Comparison of ENCODE assay signal across 26 cellular contexts in genomic region chr11:132866783-132867545, GRCh38.
DNase-seq lines count a peak whose midpoint lies in the region; ATAC-seq and TF ChIP-seq lines count a peak whose summit lies in the region.
"Had no signal": no experiment of that assay in that cellular context is flagged by ENCODE, and none has a peak within 500 bp of the region (broad histone marks: within the 10 kb centered on the region; RNA-seq: fewer than 3 reads in every experiment).

No MANE protein-coding gene starts in this region.

- no peak overlapping the region for H2BK20ac ChIP-seq in IMR-90 (ENCODE audit: low read depth, low read length)

- peaks cover 0 to 2% (median 0%) of the 10 kb centered on the region in 5 experiments for H3K9me3 Mint-ChIP-seq in brain
- H3K9me3 Mint-ChIP-seq: neural crest cell had no signal

- CTCF ChIA-PET in IMR-90 (lab: Yijun Ruan, JAX), result interaction anchor here (1.1 kb wide), 2 partner anchors 10 to 16 kb away, joined by 3 to 5 read pairs; no protein-coding TSS in a partner anchor

- H3K23ac ChIP-seq in IMR-90 (ENCODE audit: low read depth, low read length), result no peak overlapping the region

- peaks cover 43% of the 10 kb centered on the region for H3K4me1 Mint-ChIP-seq in brain
- H3K4me1 Mint-ChIP-seq: CD4-positive, CD25-positive, alpha-beta regulatory T cell; central memory CD8-positive, alpha-beta T cell had no signal

- H3K27ac ChIP-seq in IMR-90 (ENCODE audit: insufficient read depth, low read length) (no peak overlapping the region), foreskin keratinocyte (no peak overlapping the region)
- H3K27ac ChIP-seq: adrenal gland, esophagus muscularis mucosa, gastrocnemius medialis, prostate gland, SK-N-MC had no signal

- ATAC-seq in IMR-90 (ENCODE audit: low read depth) (no peak), foreskin keratinocyte (peak; percentile 56), HG02852 (IDR thresholded peaks at IDR 0.05; ENCODE audit: unreplicated experiment) (no peak)
- ATAC-seq: gastrocnemius medialis had no signal

- H3K9ac ChIP-seq in IMR-90 (ENCODE audit: low read depth, low read length), result no peak overlapping the region

- H2AFZ ChIP-seq in IMR-90 (replicated peaks; ENCODE audit: low read length, poor library complexity), result no peak overlapping the region

- H3K79me1 ChIP-seq in IMR-90 (ENCODE audit: low read depth in 1 of 2, low read length in 2 of 2), result no peaks in the 10 kb centered on the region

- peak overlapping the region in 4 of 5 experiments; percentile 6 to 52 (median 26) for H3K27ac Mint-ChIP-seq in brain
- H3K27ac Mint-ChIP-seq: CD4-positive, CD25-positive, alpha-beta regulatory T cell; T-helper 1 cell treated with Interleukin-12 subunit alpha and Interleukin-12 subunit beta and Interleukin-4 antibody, amounts not matched to agents 30 μg/mL and 1 μg/mL, for 36 hours had no signal

- peaks cover 7% of the 10 kb centered on the region for H3K27me3 Mint-ChIP-seq in brain
- H3K27me3 Mint-ChIP-seq: CD4-positive, CD25-positive, alpha-beta regulatory T cell; central memory CD8-positive, alpha-beta T cell had no signal

- no peak overlapping the region for H4K5ac ChIP-seq in IMR-90 (ENCODE audit: low read depth, low read length)

- no peak overlapping the region for H3K14ac ChIP-seq in IMR-90 (replicated peaks; ENCODE audit: low read depth, low read length)

- H3K4me3 Mint-ChIP-seq in brain, result no peak overlapping the region
- H3K4me3 Mint-ChIP-seq: CD4-positive, CD25-positive, alpha-beta regulatory T cell; central memory CD8-positive, alpha-beta T cell; neural crest cell; T-helper 1 cell treated with Interleukin-12 subunit alpha and Interleukin-12 subunit beta and Interleukin-4 antibody, amounts not matched to agents 30 μg/mL and 1 μg/mL, for 36 hours had no signal

- in situ Hi-C loops in IMR-90 (cut with MboI; ENCODE audit: low sequenced_read_pairs), result no loop called here

- no peak overlapping the region for H3K18ac ChIP-seq in IMR-90 (ENCODE audit: low read depth, low read length)

- no peaks in the 10 kb centered on the region for H3K4me1 ChIP-seq in IMR-90 (ENCODE audit: control insufficient read depth, insufficient read depth, low read length)
- H3K4me1 ChIP-seq in foreskin keratinocyte, result no peaks in the 10 kb centered on the region
- H3K4me1 ChIP-seq: adrenal gland, esophagus muscularis mucosa, gastrocnemius medialis, prostate gland had no signal

- no peaks in the 10 kb centered on the region for H3K9me1 ChIP-seq in IMR-90 (ENCODE audit: insufficient read depth, low read length)

- 63% methylated on average over 2 of the region's 5 CpGs; no CpG with 5 or more reads in 1 of the 2 experiments for WGBS in IMR-90 (ENCODE audit: extremely low coverage in 2 of 2, insufficient read length in 1 of 2), 2 experiments

- POLR2A ChIA-PET in IMR-90 (lab: Charles Lee; ENCODE audit: unreplicated experiment), result no interaction called here

- no peak overlapping the region for H4K8ac ChIP-seq in IMR-90 (ENCODE audit: low read depth in 2 of 2, low read length in 2 of 2)

- TF ChIP-seq CTCF in IMR-90 (conservative IDR thresholded peaks at IDR 0.05; ENCODE audit: low read depth, low read length) (no peak), brain (conservative IDR thresholded peaks at IDR 0.05) (no peak), foreskin keratinocyte (conservative IDR thresholded peaks at IDR 0.05) (no peak)

- no peak overlapping the region for H3K4me3 ChIP-seq in IMR-90 (ENCODE audit: insufficient read depth, low read depth, low read length)
- H3K4me3 ChIP-seq: adrenal gland, esophagus muscularis mucosa, gastrocnemius medialis, lung, prostate gland, SK-N-MC had no signal

- no peaks in the 10 kb centered on the region; the same call in 1 of the 2 replicates for H3K27me3 ChIP-seq in IMR-90 (ENCODE audit: control insufficient read depth, insufficient read depth, low read length)
- no peaks in the 10 kb centered on the region for H3K27me3 ChIP-seq in foreskin keratinocyte
- H3K27me3 ChIP-seq: adrenal gland, esophagus muscularis mucosa, gastrocnemius medialis had no signal

- no peak for TF ChIP-seq RAD21 in IMR-90 (IDR thresholded peaks at IDR 0.05; ENCODE audit: low read length)

- no peak overlapping the region for H2AK9ac ChIP-seq in IMR-90 (replicated peaks; ENCODE audit: low read depth, low read length, poor library complexity)

- no peak overlapping the region for H2BK120ac ChIP-seq in IMR-90 (ENCODE audit: low read depth, low read length)

- H2BK15ac ChIP-seq in IMR-90 (ENCODE audit: low read depth, low read length), result no peak overlapping the region

- DNase-seq in IMR-90 (peak; percentile 37), foreskin keratinocyte (peak in 1 of 2 donors; percentile 75), retina (peak; percentile 28), NCI-H146 treated with DMSO at 0.1 percent for 48 hours (lab: John Stamatoyannopoulos, UW; ENCODE audit: unreplicated experiment) (no peak)
- no peak for DNase-seq in central memory CD4-positive, alpha-beta T cell
- DNase-seq: activated naive CD4-positive, alpha-beta T cell; activated T-cell treated with anti-CD3 and anti-CD28 coated beads, Interleukin-2, amount 50 U/mL, for 1 hour; adrenal gland; CD4-positive, CD25-positive, alpha-beta regulatory T cell; DMS 273 treated with DMSO at 0.1 percent for 48 hours; gastrocnemius medialis; KBM-7; MV-4-11; NCI-H187; NCI-H2227 treated with DMSO at 0.1 percent for 48 hours; NCI-H69; trophoblast cell had no signal

- no peak overlapping the region for H4K91ac ChIP-seq in IMR-90 (ENCODE audit: insufficient read depth, low read depth, low read length)

- H3K36me3 ChIP-seq in IMR-90 (ENCODE audit: control insufficient read depth, insufficient read depth, low read length), result no peaks in the 10 kb centered on the region
- H3K36me3 ChIP-seq: adrenal gland, esophagus muscularis mucosa, gastrocnemius medialis, prostate gland had no signal

- no peak overlapping the region for H3K4ac ChIP-seq in IMR-90 (ENCODE audit: low read depth, low read length)

- dilution Hi-C loops in IMR-90 (cut with HindIII; ENCODE audit: low sequenced_read_pairs, unreplicated experiment), result no loop called here

- no peaks in the 10 kb centered on the region for H3K36me3 Mint-ChIP-seq in brain
- H3K36me3 Mint-ChIP-seq: CD4-positive, CD25-positive, alpha-beta regulatory T cell had no signal

- no peak overlapping the region for H3K4me2 ChIP-seq in IMR-90 (ENCODE audit: low read depth, low read length)

- intact Hi-C loops in IMR-90 (cut with micrococcal nuclease), result loop anchor here (5.0 kb wide), 1 partner anchor 75 kb away; no protein-coding TSS in a partner anchor

- TF ChIP-seq POLR2A in IMR-90 (IDR thresholded peaks at IDR 0.05; ENCODE audit: low read depth, low read length), result no peak

- no peaks in the 10 kb centered on the region for H3K9me3 ChIP-seq in IMR-90 (ENCODE audit: control insufficient read depth, insufficient read depth, low read length)
- H3K9me3 ChIP-seq: adrenal gland, esophagus muscularis mucosa, gastrocnemius medialis, prostate gland had no signal

- H3K56ac ChIP-seq in IMR-90 (ENCODE audit: extremely low read depth, insufficient read depth, low read length), result no peak overlapping the region

- H2BK5ac ChIP-seq in IMR-90 (ENCODE audit: low read depth, low read length, poor library complexity, severe bottlenecking), result no peak overlapping the region

- no peaks in the 10 kb centered on the region for H4K20me1 ChIP-seq in IMR-90 (ENCODE audit: insufficient read depth, low read length)

- no peak overlapping the region for H2AK5ac ChIP-seq in IMR-90 (ENCODE audit: low read depth, low read length)

- no TSS peak for BruUV-seq in IMR-90 (replicated peaks; lab: Mats Ljungman, UMichigan)

TF ChIP-seq in IMR-90, 13 proteins besides CTCF, POLR2A, EP300 and RAD21:
- TF ChIP-seq MAZ (IDR thresholded peaks at IDR 0.05; ENCODE audit: borderline replicate concordance, low read depth, low read length) (no peak), USF2 (IDR thresholded peaks at IDR 0.05; ENCODE audit: low read depth, low read length) (no peak), FOS (IDR thresholded peaks at IDR 0.05; ENCODE audit: low read depth, low read length) (no peak), SMC3 (IDR thresholded peaks at IDR 0.05; ENCODE audit: low read depth, low read length) (no peak), NFE2L2 (IDR thresholded peaks at IDR 0.05; ENCODE audit: low read depth, low read length) (no peak), ELK1 (IDR thresholded peaks at IDR 0.05; ENCODE audit: borderline replicate concordance, low read depth, low read length) (no peak), RFX5 (IDR thresholded peaks at IDR 0.05; ENCODE audit: low read depth, low read length) (no peak)

Comparison
In these comparisons a context has a peak if more than half of its experiments do, and no peak if none do; other contexts are left out.
1. DNase-seq: peak in IMR-90 (single experiment) and retina (single experiment); none in NCI-H146 treated with DMSO at 0.1 percent for 48 hours (single experiment) and central memory CD4-positive, alpha-beta T cell (single experiment).